Comparison of ENCODE assay signal across 25 cellular contexts in the genomic region with DNA sequence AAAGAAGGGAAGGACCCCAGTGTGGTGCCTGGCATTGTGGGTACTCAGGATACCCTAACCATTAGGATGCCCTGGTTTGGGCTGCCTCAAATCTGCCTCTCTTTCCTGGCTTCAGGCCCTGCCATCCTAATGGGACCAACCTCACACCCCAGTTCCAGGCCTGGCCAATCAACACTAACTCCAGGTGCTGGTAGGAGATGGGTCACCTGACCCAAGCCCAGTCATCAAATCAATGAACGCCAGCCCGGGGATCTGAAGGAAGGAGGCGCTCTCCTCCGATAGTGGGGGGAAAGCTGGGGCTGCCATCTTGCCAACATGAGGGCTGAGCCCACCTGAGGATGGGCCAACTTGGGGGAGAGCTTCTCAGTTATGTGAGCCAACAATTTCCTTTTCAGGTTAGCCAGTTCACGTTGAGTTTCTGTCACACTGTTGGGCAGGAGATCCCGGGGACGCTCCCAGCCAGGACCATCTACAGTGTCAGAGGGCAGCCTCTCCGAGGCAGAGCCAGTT. TPM values are rescaled to one million over a fixed set of nuclear protein-coding genes. Genes with fewer than 3 reads are reported as not detected.
DNase-seq lines count a peak whose midpoint lies in the region; ATAC-seq, FAIRE-seq and TF ChIP-seq lines count a peak whose summit lies in the region.
"Had no signal": no experiment of that assay in that cellular context is flagged by ENCODE, and none has a peak within 500 bp of the region (broad histone marks: within the 10 kb centered on the region; RNA-seq: fewer than 3 reads in every experiment).

No MANE protein-coding gene starts in this region.

- no peak overlapping the region for H3K4me3 Mint-ChIP-seq in WTC11
- no peak overlapping the region for H3K4me3 Mint-ChIP-seq in activated CD4-positive, alpha-beta T cell treated with anti-CD3 and anti-CD28 coated beads, Interleukin-2, amount 10 ng/mL, durations not matched to agents 24 days and 14 days
- no peak overlapping the region for H3K4me3 Mint-ChIP-seq in endothelial cell (ENCODE audit: unreplicated experiment)
- H3K4me3 Mint-ChIP-seq: CD14-positive monocyte; CD8-positive, alpha-beta T cell; GM23338 had no signal

- H3K4me2 ChIP-seq in DOHH2 (ENCODE audit: low read length), result 0 out of 2 replicates have a peak overlapping the region, but pooled peaks have one; percentile 7
- H3K4me2 ChIP-seq: BLaER1, GM23338 had no signal

- H3K27me3 Mint-ChIP-seq in WTC11 (ENCODE audit: low read depth) (no peaks in the 10 kb centered on the region; the same call in 1 of the 2 replicates), endothelial cell (ENCODE audit: unreplicated experiment) (no peaks in the 10 kb centered on the region)
- no peaks in the 10 kb centered on the region for H3K27me3 Mint-ChIP-seq in activated CD4-positive, alpha-beta T cell treated with anti-CD3 and anti-CD28 coated beads, Interleukin-2, amount 10 ng/mL, durations not matched to agents 24 days and 14 days

- H3K9me2 ChIP-seq in DOHH2 (replicated peaks; ENCODE audit: control insufficient read depth, low read length), result no peaks in the 10 kb centered on the region

- no peak for TF ChIP-seq POLR2A in spleen (IDR thresholded peaks at IDR 0.05)

- CTCF ChIA-PET in WTC11 (lab: Charles Lee), result interaction anchor here (0.6 to 2.6 kb wide), 23 partner anchors 13 to 697 kb away, joined by 3 to 175 read pairs (median 7); a partner anchor contains a TSS

- 72 to 95% (median 87%) methylated on average over 8 of the region's 8 CpGs for WGBS in spleen, 5 donors

- DNase-seq in Right ventricle myocardium inferior (ENCODE audit: missing footprints) (peak; percentile 18), left cardiac atrium (no peak), WTC11 (ENCODE audit: low spot score) (no peak), spleen (peak; percentile 63), D721Med (ENCODE audit: insufficient read length, low spot score) (no peak), endothelial cell (ENCODE audit: low spot score) (no peak)
- DNase-seq in activated CD4-positive, alpha-beta T cell treated with anti-CD3 and anti-CD28 coated beads, Interleukin-2, amount 10 ng/mL, durations not matched to agents 24 days and 14 days, result no peak
- DNase-seq: 8988T; Calu3; CD8-positive, alpha-beta T cell; DMS 273 treated with DMSO at 0.1 percent for 48 hours; DMS53; DND-41; HCEC 1CT; IMR-90 had no signal

- H3K36me3 ChIP-seq in DOHH2 (ENCODE audit: control insufficient read depth, low read length), result peaks cover 95% of the 10 kb centered on the region
- H3K36me3 ChIP-seq in spleen, result peaks cover 0 to 100% (median 77%) of the 10 kb centered on the region in 6 donors

- H3K27ac Mint-ChIP-seq in WTC11, result no peak overlapping the region
- H3K27ac Mint-ChIP-seq in activated CD4-positive, alpha-beta T cell treated with anti-CD3 and anti-CD28 coated beads, Interleukin-2, amount 10 ng/mL, durations not matched to agents 24 days and 14 days, result no peak overlapping the region
- no peak overlapping the region for H3K27ac Mint-ChIP-seq in endothelial cell (ENCODE audit: unreplicated experiment)
- H3K27ac Mint-ChIP-seq: GM23338 had no signal

- TF ChIP-seq CTCF in DOHH2 (IDR thresholded peaks at IDR 0.05; ENCODE audit: low read depth, low read length, poor library complexity, severe bottlenecking) (no peak), WTC11 (IDR thresholded peaks at IDR 0.05) (no peak), spleen (IDR thresholded peaks at IDR 0.05 in 8 of 11, conservative IDR thresholded peaks at IDR 0.05 in 3 of 11) (no peak), D721Med (IDR thresholded peaks at IDR 0.05; ENCODE audit: insufficient read depth, missing control alignments) (no peak), endothelial cell (IDR thresholded peaks at IDR 0.05; ENCODE audit: unreplicated experiment) (no peak)

- peaks cover 56% of the 10 kb centered on the region for H3K79me2 ChIP-seq in DOHH2 (ENCODE audit: control insufficient read depth, low read length)

- H3K4me1 ChIP-seq in DOHH2 (ENCODE audit: control insufficient read depth, low read length) (peaks cover 77% of the 10 kb centered on the region), spleen (peaks cover 0 to 8% (median 0%) of the 10 kb centered on the region in 6 donors)

- no peaks in the 10 kb centered on the region for H3K9me3 ChIP-seq in DOHH2 (ENCODE audit: control insufficient read depth, insufficient read depth, low read length)
- no peaks in the 10 kb centered on the region for H3K9me3 ChIP-seq in spleen
- H3K9me3 ChIP-seq: BLaER1 had no signal

- ATAC-seq in Right ventricle myocardium inferior (no peak), left cardiac atrium (no peak), WTC11 (no peak)
- ATAC-seq: CD8-positive, alpha-beta T cell had no signal

- H3K36me3 Mint-ChIP-seq in WTC11, result no peaks in the 10 kb centered on the region
- peaks cover 64% of the 10 kb centered on the region for H3K36me3 Mint-ChIP-seq in activated CD4-positive, alpha-beta T cell treated with anti-CD3 and anti-CD28 coated beads, Interleukin-2, amount 10 ng/mL, durations not matched to agents 24 days and 14 days (ENCODE audit: low read depth)
- H3K36me3 Mint-ChIP-seq in endothelial cell (ENCODE audit: low read depth, unreplicated experiment), result peaks cover 17% of the 10 kb centered on the region

- H3K9me3 Mint-ChIP-seq in WTC11 (no peaks in the 10 kb centered on the region), endothelial cell (ENCODE audit: unreplicated experiment) (no peaks in the 10 kb centered on the region)
- no peaks in the 10 kb centered on the region for H3K9me3 Mint-ChIP-seq in activated CD4-positive, alpha-beta T cell treated with anti-CD3 and anti-CD28 coated beads, Interleukin-2, amount 10 ng/mL, durations not matched to agents 24 days and 14 days
- H3K9me3 Mint-ChIP-seq: CD14-positive monocyte; CD8-positive, alpha-beta T cell; GM23338 had no signal

- H3K4me1 Mint-ChIP-seq in WTC11 (0 out of 2 replicates have a peak, but pooled peaks cover 3% of the 10 kb centered on the region), endothelial cell (ENCODE audit: unreplicated experiment) (no peaks in the 10 kb centered on the region)
- H3K4me1 Mint-ChIP-seq in activated CD4-positive, alpha-beta T cell treated with anti-CD3 and anti-CD28 coated beads, Interleukin-2, amount 10 ng/mL, durations not matched to agents 24 days and 14 days, result peaks cover 10% of the 10 kb centered on the region
- H3K4me1 Mint-ChIP-seq: CD14-positive monocyte had no signal

- H3K27me3 ChIP-seq in DOHH2 (ENCODE audit: control insufficient read depth, low read length), result no peaks in the 10 kb centered on the region
- H3K27me3 ChIP-seq in spleen (replicated peaks in 1 of 7), result no peaks in the 10 kb centered on the region
- H3K27me3 ChIP-seq: BLaER1 had no signal

- POLR2A ChIA-PET in WTC11 (lab: Charles Lee), result no interaction called here

- H3F3A ChIP-seq in DOHH2 (ENCODE audit: control insufficient read depth, insufficient read depth), result peaks cover 24% of the 10 kb centered on the region

- H3K27ac ChIP-seq in DOHH2 (ENCODE audit: low read depth, low read length), result peak overlapping the region; percentile 94
- H3K27ac ChIP-seq in spleen, result no peak overlapping the region
- H3K27ac ChIP-seq: BLaER1 had no signal

- H4K20me1 ChIP-seq in DOHH2 (ENCODE audit: control insufficient read depth, insufficient read depth, low read depth, low read length), result peaks cover 6% of the 10 kb centered on the region; the same call in 1 of the 2 replicates

- intact Hi-C loops in Right ventricle myocardium inferior (cut with DNase I) (no loop called here), left cardiac atrium (cut with DNase I) (no loop called here), spleen (cut with DNase I; ENCODE audit: low total_unique reads) (no loop called here)
- intact Hi-C loops in activated CD4-positive, alpha-beta T cell treated with anti-CD3 and anti-CD28 coated beads, Interleukin-2, amount 10 ng/mL, durations not matched to agents 24 days and 14 days (cut with micrococcal nuclease), result no loop called here

- no peak for FAIRE-seq in D721Med (lab: Jason Lieb, UNC)
- FAIRE-seq: G401.6, GM12891, GM19239, H54, HTR-8/SVneo had no signal

- H3K4me3 ChIP-seq in DOHH2 (ENCODE audit: low read length) (no peak overlapping the region), spleen (no peak overlapping the region)
- H3K4me3 ChIP-seq: BLaER1, GM23338 had no signal

TF ChIP-seq in WTC11, 78 proteins besides CTCF, POLR2A, EP300 and RAD21:
- no peak for TF ChIP-seq NFE2L1 (CRISPR knock-in tag; IDR thresholded peaks at IDR 0.05)
- TF ChIP-seq, protein P1, sequence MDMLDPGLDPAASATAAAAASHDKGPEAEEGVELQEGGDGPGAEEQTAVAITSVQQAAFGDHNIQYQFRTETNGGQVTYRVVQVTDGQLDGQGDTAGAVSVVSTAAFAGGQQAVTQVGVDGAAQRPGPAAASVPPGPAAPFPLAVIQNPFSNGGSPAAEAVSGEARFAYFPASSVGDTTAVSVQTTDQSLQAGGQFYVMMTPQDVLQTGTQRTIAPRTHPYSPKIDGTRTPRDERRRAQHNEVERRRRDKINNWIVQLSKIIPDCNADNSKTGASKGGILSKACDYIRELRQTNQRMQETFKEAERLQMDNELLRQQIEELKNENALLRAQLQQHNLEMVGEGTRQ (CRISPR knock-in tag; IDR thresholded peaks at IDR 0.05), result peak; percentile 52; the same call in 1 of the 2 replicates

RNA-seq across cellular contexts. Expression of a gene that starts 12.7 kb away (rescaled TPM):
- total RNA-seq in Right ventricle myocardium inferior (14.4 TPM), left cardiac atrium (10 to 100 TPM; 14.1 to 17.4 TPM), WTC11 (2021) (3.2 to 4.8 TPM (median 3.7 TPM) in 3 replicates), spleen (100 to 1,000 TPM in 4 of 7 donors, 10 to 100 TPM in 3; 93.5 to 138 (median 101) TPM), endothelial cell (ENCODE audit: unreplicated experiment) (75.4 TPM)
- 10 to 100 TPM; 38.7 to 65.8 (median 51.1) TPM for polyA plus RNA-seq in spleen
- 207 and 231 TPM in 2 replicates for total RNA-seq in activated CD4-positive, alpha-beta T cell treated with anti-CD3 and anti-CD28 coated beads, Interleukin-2, amount 10 ng/mL, durations not matched to agents 24 days and 14 days
- total RNA-seq: A673, IMR-90 had no signal

RNA-seq across cellular contexts. Expression of a gene that starts 45.7 kb away (rescaled TPM):
- 10.3 TPM for total RNA-seq in Right ventricle myocardium inferior
- total RNA-seq in left cardiac atrium, result 1 to 10 TPM; 7.7 to 9.2 TPM
- total RNA-seq in WTC11 (2021), result 14.6 to 17.5 TPM (median 16.0 TPM) in 3 replicates
- 10 to 100 TPM in 4 of 7 donors, 1 to 10 TPM in 3; 6.9 to 12.5 (median 11.3) TPM for total RNA-seq in spleen
- 1 to 10 TPM; 2.5 to 9.1 (median 5.7) TPM for polyA plus RNA-seq in spleen
- total RNA-seq in activated CD4-positive, alpha-beta T cell treated with anti-CD3 and anti-CD28 coated beads, Interleukin-2, amount 10 ng/mL, durations not matched to agents 24 days and 14 days, result not detected in 2 replicates
- 26.0 TPM for total RNA-seq in endothelial cell (ENCODE audit: unreplicated experiment)
- polyA plus RNA-seq: CD14-positive monocyte had no signal

RNA-seq across cellular contexts. Expression of a gene that starts 46.2 kb away (rescaled TPM):
- total RNA-seq in Right ventricle myocardium inferior (0.22 TPM), left cardiac atrium (under 1 TPM in 1 of 2 donors, not detected in 1; 0.05 TPM), WTC11 (2021) (0.87 to 1.8 TPM (median 1.5 TPM) in 3 replicates), spleen (under 1 TPM in 6 of 7 donors, not detected in 1; 0.05 to 0.19 (median 0.10) TPM), endothelial cell (ENCODE audit: unreplicated experiment) (1.2 TPM)
- polyA plus RNA-seq in spleen, result under 1 TPM; 0.02 to 0.10 (median 0.02) TPM
- total RNA-seq in activated CD4-positive, alpha-beta T cell treated with anti-CD3 and anti-CD28 coated beads, Interleukin-2, amount 10 ng/mL, durations not matched to agents 24 days and 14 days, result 0.07 and 0.09 TPM in 2 replicates
- total RNA-seq: A673; CD8-positive, alpha-beta T cell had no signal
- polyA plus RNA-seq: CD14-positive monocyte had no signal

Comparison
In these comparisons a context has a peak if more than half of its experiments do, and no peak if none do; other contexts are left out.
1. DNase-seq: peak in Right ventricle myocardium inferior (single experiment) and spleen (single experiment); none in left cardiac atrium (single experiment), WTC11 (single experiment), D721Med (single experiment), activated CD4-positive, alpha-beta T cell treated with anti-CD3 and anti-CD28 coated beads, Interleukin-2, amount 10 ng/mL, durations not matched to agents 24 days and 14 days (single experiment) and endothelial cell (single experiment).